19 cellular contexts compared by ENCODE assay signal in genomic region chr9:110555551-110555950, GRCh38. TPM values are rescaled to one million over a fixed set of nuclear protein-coding genes. Genes with fewer than 3 reads are reported as not detected.
A peak's percentile ranks its signal among the peaks of the same experiment; 100 is the strongest.
DNase-seq lines count a peak whose midpoint lies in the region; ATAC-seq and TF ChIP-seq lines count a peak whose summit lies in the region.
"Had no signal": no experiment of that assay in that cellular context is flagged by ENCODE, and none has a peak within 500 bp of the region (broad histone marks: within the 10 kb centered on the region; RNA-seq: fewer than 3 reads in every experiment).

No MANE protein-coding gene starts in this region.

- no peaks in the 10 kb centered on the region for H3K36me3 ChIP-seq in heart left ventricle
- H3K36me3 ChIP-seq in CD8-positive, alpha-beta T cell (ENCODE audit: insufficient read depth, low read length): no peaks in the 10 kb centered on the region
- H3K36me3 ChIP-seq: colonic mucosa, neutrophil, SJSA1 had no signal

- no peak overlapping the region for H3K4me3 Mint-ChIP-seq in osteocyte (ENCODE audit: unreplicated experiment)
- no peak overlapping the region for H3K4me3 Mint-ChIP-seq in CD8-positive, alpha-beta T cell
- H3K4me3 Mint-ChIP-seq in activated naive CD4-positive, alpha-beta T cell treated with anti-CD3 and anti-CD28 coated beads for 36 hours: no peak overlapping the region
- H3K4me3 Mint-ChIP-seq: activated naive CD8-positive, alpha-beta T cell treated with anti-CD3 and anti-CD28 coated beads for 36 hours had no signal

- no peaks in the 10 kb centered on the region for H3K36me3 Mint-ChIP-seq in osteocyte (ENCODE audit: unreplicated experiment)
- H3K36me3 Mint-ChIP-seq in CD8-positive, alpha-beta T cell: no peaks in the 10 kb centered on the region
- H3K36me3 Mint-ChIP-seq in activated naive CD4-positive, alpha-beta T cell treated with anti-CD3 and anti-CD28 coated beads for 36 hours (ENCODE audit: low read depth): no peaks in the 10 kb centered on the region
- H3K36me3 Mint-ChIP-seq: activated naive CD8-positive, alpha-beta T cell treated with anti-CD3 and anti-CD28 coated beads for 36 hours had no signal

- TF ChIP-seq POLR2A in heart left ventricle (IDR thresholded peaks at IDR 0.05): no peak

- no peaks in the 10 kb centered on the region for H3K27me3 Mint-ChIP-seq in osteocyte (ENCODE audit: unreplicated experiment)
- peaks cover 2% of the 10 kb centered on the region for H3K27me3 Mint-ChIP-seq in CD8-positive, alpha-beta T cell (ENCODE audit: low read depth)
- H3K27me3 Mint-ChIP-seq in activated naive CD4-positive, alpha-beta T cell treated with anti-CD3 and anti-CD28 coated beads for 36 hours (ENCODE audit: low read depth): no peaks in the 10 kb centered on the region

- peak overlapping the region in 11 of 12 donors; percentile 8 to 76 (median 48) for H3K27ac ChIP-seq in heart left ventricle
- no peak overlapping the region for H3K27ac ChIP-seq in CD8-positive, alpha-beta T cell (ENCODE audit: low read depth, low read length)
- H3K27ac ChIP-seq: colonic mucosa, neutrophil, SJSA1 had no signal

- in situ Hi-C loops in GM13977 (cut with MboI; ENCODE audit: low pct_unique_long_range_greater_than_20kb, low sequenced_read_pairs, unreplicated experiment): no loop called here

- CTCF ChIA-PET in CD8-positive, alpha-beta T cell (lab: Charles Lee): no interaction called here
- CTCF ChIA-PET in activated naive CD4-positive, alpha-beta T cell treated with anti-CD3 and anti-CD28 coated beads for 36 hours (lab: Charles Lee): no interaction called here

- no peaks in the 10 kb centered on the region for H3K9me3 Mint-ChIP-seq in osteocyte (ENCODE audit: unreplicated experiment)
- peaks cover 4% of the 10 kb centered on the region for H3K9me3 Mint-ChIP-seq in CD8-positive, alpha-beta T cell
- no peaks in the 10 kb centered on the region for H3K9me3 Mint-ChIP-seq in activated naive CD4-positive, alpha-beta T cell treated with anti-CD3 and anti-CD28 coated beads for 36 hours

- H3K9me3 ChIP-seq in heart left ventricle: peaks cover 0 to 8% (median 0%) of the 10 kb centered on the region in 12 donors
- H3K9me3 ChIP-seq in CD8-positive, alpha-beta T cell (ENCODE audit: low read length): no peaks in the 10 kb centered on the region
- H3K9me3 ChIP-seq: colonic mucosa, neutrophil, SJSA1 had no signal

- peak overlapping the region; percentile 73 for H3K27ac Mint-ChIP-seq in osteocyte (ENCODE audit: unreplicated experiment)
- no peak overlapping the region for H3K27ac Mint-ChIP-seq in CD8-positive, alpha-beta T cell
- no peak overlapping the region for H3K27ac Mint-ChIP-seq in activated naive CD4-positive, alpha-beta T cell treated with anti-CD3 and anti-CD28 coated beads for 36 hours
- H3K27ac Mint-ChIP-seq: activated naive CD8-positive, alpha-beta T cell treated with anti-CD3 and anti-CD28 coated beads for 36 hours had no signal

- DNase-seq in Right ventricle myocardium inferior (ENCODE audit: missing footprints) (no peak), cardiac septum (ENCODE audit: low spot score) (no peak), heart left ventricle (no peak), osteocyte (ENCODE audit: extremely low spot score, unreplicated experiment) (no peak), GM13977 (ENCODE audit: low spot score) (no peak)
- DNase-seq in CD8-positive, alpha-beta T cell: no peak
- DNase-seq in stimulated activated CD4-positive, alpha-beta T cell treated with anti-CD3 and anti-CD28 coated beads, Interleukin-4, amount 100 ng/mL, for 1 hour: no peak
- DNase-seq in activated naive CD4-positive, alpha-beta T cell treated with anti-CD3 and anti-CD28 coated beads for 36 hours: no peak
- DNase-seq: 8988T; activated naive CD8-positive, alpha-beta T cell treated with anti-CD3 and anti-CD28 coated beads for 36 hours; activated T-cell treated with anti-CD3 and anti-CD28 coated beads, Interleukin-2, amount 50 U/mL, for 1 hour; erythroblast; NCI-H1048; stimulated activated naive CD8-positive, alpha-beta T cell treated with anti-CD3 and anti-CD28 coated beads, Interleukin-15, Interleukin-2, amounts not matched to agents 100 U/mL and 50 U/mL, for 24 hours had no signal

- ATAC-seq in Right ventricle myocardium inferior (peak; percentile 60), heart left ventricle (peak; percentile 15 to 70 (median 68))
- no peak for ATAC-seq in CD8-positive, alpha-beta T cell
- ATAC-seq: HCT116; stimulated activated naive CD8-positive, alpha-beta T cell treated with anti-CD3 and anti-CD28 coated beads, Interleukin-15, Interleukin-2, amounts not matched to agents 100 U/mL and 50 U/mL, for 24 hours had no signal

- POLR2A ChIA-PET in CD8-positive, alpha-beta T cell (lab: Charles Lee): no interaction called here

- peaks cover 0 to 37% (median 2%) of the 10 kb centered on the region in 12 donors for H3K4me1 ChIP-seq in heart left ventricle
- no peaks in the 10 kb centered on the region for H3K4me1 ChIP-seq in CD8-positive, alpha-beta T cell (ENCODE audit: insufficient read depth, low read length)
- H3K4me1 ChIP-seq: colonic mucosa, SJSA1 had no signal

- no peaks in the 10 kb centered on the region for H3K27me3 ChIP-seq in heart left ventricle
- no peaks in the 10 kb centered on the region for H3K27me3 ChIP-seq in CD8-positive, alpha-beta T cell (ENCODE audit: insufficient read depth, low read length)
- H3K27me3 ChIP-seq: colonic mucosa, SJSA1 had no signal

- no peak for TF ChIP-seq CTCF in heart left ventricle (IDR thresholded peaks at IDR 0.05)
- TF ChIP-seq CTCF in osteocyte (IDR thresholded peaks at IDR 0.05): no peak
- no peak for TF ChIP-seq CTCF in GM13977 (IDR thresholded peaks at IDR 0.05; ENCODE audit: extremely low read depth, insufficient read depth, missing control alignments)
- TF ChIP-seq CTCF in CD8-positive, alpha-beta T cell (IDR thresholded peaks at IDR 0.05): no peak

- no peak overlapping the region for H3K4me3 ChIP-seq in heart left ventricle
- no peak overlapping the region for H3K4me3 ChIP-seq in CD8-positive, alpha-beta T cell (ENCODE audit: low read depth, low read length)
- H3K4me3 ChIP-seq: colonic mucosa, lung, SJSA1 had no signal

- intact Hi-C loops in Right ventricle myocardium inferior (cut with DNase I) (no loop called here), cardiac septum (cut with DNase I) (no loop called here), heart left ventricle (cut with DNase I) (no loop called here)
- intact Hi-C loops in CD8-positive, alpha-beta T cell (cut with DNase I, micrococcal nuclease): no loop called here
- intact Hi-C loops in activated naive CD4-positive, alpha-beta T cell treated with anti-CD3 and anti-CD28 coated beads for 36 hours (cut with micrococcal nuclease): no loop called here

- 28 to 47% (median 34%) methylated on average over 3 of the region's 3 CpGs for WGBS in heart left ventricle, 4 donors

- peaks cover 18% of the 10 kb centered on the region for H3K4me1 Mint-ChIP-seq in osteocyte (ENCODE audit: unreplicated experiment)
- no peaks in the 10 kb centered on the region for H3K4me1 Mint-ChIP-seq in CD8-positive, alpha-beta T cell (ENCODE audit: low read depth)
- H3K4me1 Mint-ChIP-seq in activated naive CD4-positive, alpha-beta T cell treated with anti-CD3 and anti-CD28 coated beads for 36 hours (ENCODE audit: low read depth): no peaks in the 10 kb centered on the region
- H3K4me1 Mint-ChIP-seq: activated naive CD8-positive, alpha-beta T cell treated with anti-CD3 and anti-CD28 coated beads for 36 hours had no signal

RNA-seq across cellular contexts. Expression of gene SVEP1, which starts 24.0 kb away (rescaled TPM):
- 6.4 TPM for total RNA-seq in Right ventricle myocardium inferior
- 6.7 TPM for total RNA-seq in cardiac septum
- total RNA-seq in heart left ventricle: 10 to 100 TPM in 2 of 9 donors, 1 to 10 TPM in 7; 4.1 to 34.4 (median 7.9) TPM
- polyA plus RNA-seq in heart left ventricle: under 1 TPM; 0.50 to 0.85 TPM
- total RNA-seq in osteocyte: 2.8 and 3.1 TPM in 2 replicates
- not detected for total RNA-seq in CD8-positive, alpha-beta T cell
- not detected for total RNA-seq in activated naive CD4-positive, alpha-beta T cell treated with anti-CD3 and anti-CD28 coated beads for 36 hours
- total RNA-seq: activated naive CD8-positive, alpha-beta T cell treated with anti-CD3 and anti-CD28 coated beads for 36 hours; SJSA1 had no signal
